In genomic region chr1:18926315-18927081, GRCh38 we compare ENCODE assay signal across 8 cellular contexts. TPM values are rescaled to one million over a fixed set of nuclear protein-coding genes. Genes with fewer than 3 reads are reported as not detected.
DNase-seq lines count a peak whose midpoint lies in the region; ATAC-seq and TF ChIP-seq lines count a peak whose summit lies in the region.

No MANE protein-coding gene starts in this region.

- H3K27ac ChIP-seq in rectal smooth muscle tissue (ENCODE audit: low read depth, low read length): peak overlapping the region; percentile 59

- H3K4me3 ChIP-seq in GM06990 (replicated peaks; ENCODE audit: low read depth, low read length) (peak overlapping the region; percentile 55), rectal smooth muscle tissue (ENCODE audit: low read length) (peak overlapping the region; percentile 52)

- H3K9ac ChIP-seq in rectal smooth muscle tissue (ENCODE audit: low read length): peak overlapping the region; percentile 52

- H3K27me3 ChIP-seq in GM06990 (replicated peaks; ENCODE audit: control insufficient read depth, insufficient read depth, low read length) (no peaks in the 10 kb centered on the region), rectal smooth muscle tissue (ENCODE audit: control insufficient read depth, insufficient read depth, low read length) (no peaks in the 10 kb centered on the region)

- peak; percentile 75 for ATAC-seq in HG02588 (IDR thresholded peaks at IDR 0.05; ENCODE audit: unreplicated experiment)

- H3K36me3 ChIP-seq in GM06990 (ENCODE audit: control insufficient read depth, insufficient read depth, low read length) (no peaks in the 10 kb centered on the region), rectal smooth muscle tissue (ENCODE audit: control insufficient read depth, insufficient read depth, low read length) (no peaks in the 10 kb centered on the region)

- peaks cover 40% of the 10 kb centered on the region for H3K4me1 ChIP-seq in rectal smooth muscle tissue (ENCODE audit: control insufficient read depth, insufficient read depth, low read length)

- DNase-seq in GM06990 (ENCODE audit: extremely low read depth, insufficient read length) (peak; percentile 80), NOMO-1 treated with dmso at 0.1 percent for 144 hours (lab: John Stamatoyannopoulos, UW; ENCODE audit: unreplicated experiment) (peak; percentile 83), activated T-cell treated with anti-CD3 and anti-CD28 coated beads for 1 hour (ENCODE audit: low read depth) (peak; percentile 69), fibroblast of gingiva (ENCODE audit: low read depth) (peak; percentile 89), NCI-H748 treated with DMSO at 0.1 percent for 48 hours (lab: John Stamatoyannopoulos, UW) (no peak), cerebellum (ENCODE audit: low spot score) (no peak)

- no peak for TF ChIP-seq CTCF in GM06990 (IDR thresholded peaks at IDR 0.05; ENCODE audit: insufficient read depth, low read length, poor library complexity, severe bottlenecking)

RNA-seq across cellular contexts. Expression of gene ALDH4A1, which starts 24.1 kb away (rescaled TPM):
- 6.6 TPM for total RNA-seq in cerebellum

RNA-seq across cellular contexts. Expression of gene IFFO2, which starts 30.0 kb away (rescaled TPM):
- 6.5 TPM for total RNA-seq in cerebellum

Comparison
In these comparisons a context has a peak if more than half of its experiments do, and no peak if none do; other contexts are left out.
1. DNase-seq: peak in GM06990 (single experiment), NOMO-1 treated with dmso at 0.1 percent for 144 hours (single experiment), activated T-cell treated with anti-CD3 and anti-CD28 coated beads for 1 hour (single experiment) and fibroblast of gingiva (single experiment); none in NCI-H748 treated with DMSO at 0.1 percent for 48 hours (single experiment) and cerebellum (single experiment).